ENCODE assay signal across 15 cellular contexts in the genomic region with DNA sequence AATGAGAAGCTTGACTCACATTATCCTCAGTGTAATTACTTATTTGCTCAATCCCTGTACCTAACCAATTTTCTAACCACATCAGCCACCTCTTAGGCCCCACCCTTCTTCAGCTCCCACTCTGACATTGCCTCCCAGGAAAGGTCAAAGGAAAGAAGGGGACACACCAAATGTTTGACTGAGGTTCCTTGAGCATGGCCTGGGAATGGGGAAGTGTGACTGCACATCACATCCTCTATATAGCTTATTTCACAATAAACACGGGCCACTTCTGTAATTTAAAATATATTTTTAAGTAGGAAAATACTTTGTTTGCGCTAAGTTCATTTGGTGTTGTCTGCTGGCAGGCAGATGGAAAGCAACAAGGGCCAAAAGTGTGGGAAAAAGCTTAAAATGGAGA.
DNase-seq lines count a peak whose midpoint lies in the region; ATAC-seq lines count a peak whose summit lies in the region.
"Had no signal": no experiment of that assay in that cellular context is flagged by ENCODE, and none has a peak within 500 bp of the region (broad histone marks: within the 10 kb centered on the region; RNA-seq: fewer than 3 reads in every experiment).

No MANE protein-coding gene starts in this region.

- peak; percentile 88 for DNase-seq in CD1c-positive myeloid dendritic cell (ENCODE audit: extremely low spot score)
- DNase-seq in MV-4-11 (lab: John Stamatoyannopoulos, UW) = peak; percentile 94
- DNase-seq in SIG-M5 (lab: John Stamatoyannopoulos, UW) = peak; percentile 55
- peak; percentile 34 for DNase-seq in medulla oblongata (ENCODE audit: extremely low spot score)
- no peak for DNase-seq in activated CD4-positive, alpha-beta T cell treated with anti-CD3 and anti-CD28 coated beads, Interleukin-2, amount 50 U/mL, for 4 hours
- DNase-seq in NCI-H774 (lab: John Stamatoyannopoulos, UW) = no peak
- DNase-seq: Calu3; CD4-positive, alpha-beta memory T cell; NCI-H1105; NCI-H187 treated with DMSO at 0.1 percent for 48 hours; NCI-H345; NCI-H526 treated with DMSO at 0.1 percent for 48 hours had no signal

- ATAC-seq in HG03521 (IDR thresholded peaks at IDR 0.05; ENCODE audit: unreplicated experiment) = no peak
- no peak for ATAC-seq in HG03442 (IDR thresholded peaks at IDR 0.05; ENCODE audit: unreplicated experiment)
- ATAC-seq: Panc1 had no signal

Comparison
In these comparisons a context has a peak if more than half of its experiments do, and no peak if none do; other contexts are left out.
1. DNase-seq: peak in CD1c-positive myeloid dendritic cell (single experiment), MV-4-11 (single experiment), SIG-M5 (single experiment) and medulla oblongata (single experiment); none in activated CD4-positive, alpha-beta T cell treated with anti-CD3 and anti-CD28 coated beads, Interleukin-2, amount 50 U/mL, for 4 hours (0 of 2) and NCI-H774 (single experiment).